ENCODE assay signal across 14 cellular contexts in the genomic region with DNA sequence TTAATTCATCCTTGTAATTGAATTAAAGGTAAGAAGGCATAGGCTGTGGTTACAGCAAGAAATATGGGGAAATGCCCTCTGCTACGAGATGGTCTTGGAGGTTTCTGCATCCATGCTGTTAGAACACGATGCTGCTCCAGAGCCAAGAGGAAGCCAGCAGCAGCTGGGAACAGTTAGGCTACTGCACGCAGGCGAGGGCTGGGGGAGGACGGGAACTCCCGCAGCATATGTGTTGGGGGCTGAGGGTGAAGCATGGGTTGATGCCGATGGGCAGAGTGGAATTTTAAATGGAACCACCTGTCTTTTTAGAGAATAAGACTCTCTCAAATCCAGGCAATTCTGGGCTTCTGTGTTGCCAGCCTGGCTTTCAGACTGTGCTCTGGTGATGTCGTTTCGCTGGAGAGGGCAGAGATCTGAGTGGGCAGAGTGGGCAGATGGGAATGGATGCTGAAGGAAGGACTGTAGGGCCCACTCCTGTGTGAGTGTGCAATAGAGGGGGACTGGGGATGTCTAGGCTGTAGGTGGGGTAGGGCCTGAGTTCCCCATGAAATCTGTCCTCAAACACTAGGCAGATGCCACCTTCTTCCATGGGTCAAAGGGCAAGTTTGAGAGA.
DNase-seq lines count a peak whose midpoint lies in the region; ATAC-seq and TF ChIP-seq lines count a peak whose summit lies in the region.
"Had no signal": no experiment of that assay in that cellular context is flagged by ENCODE, and none has a peak within 500 bp of the region (broad histone marks: within the 10 kb centered on the region; RNA-seq: fewer than 3 reads in every experiment).

No MANE protein-coding gene starts in this region.

- intact Hi-C loops in thyroid gland (cut with DNase I) = no loop called here

- H2AFZ ChIP-seq in GM23338 = no peak overlapping the region

- H3K27me3 Mint-ChIP-seq in GM23338 (ENCODE audit: insufficient read depth, low read depth, poor library complexity) = no peaks in the 10 kb centered on the region

- no peaks in the 10 kb centered on the region for H3K79me2 ChIP-seq in GM23338 (replicated peaks; ENCODE audit: insufficient read depth)

- no peaks in the 10 kb centered on the region for H3K36me3 ChIP-seq in thyroid gland
- no peaks in the 10 kb centered on the region for H3K36me3 ChIP-seq in GM23338 (ENCODE audit: insufficient read depth)
- H3K36me3 ChIP-seq: left lung had no signal

- 67 to 72% methylated on average over 9 of the region's 9 CpGs for WGBS in thyroid gland, 2 donors

- DNase-seq in NCI-H1694 (lab: John Stamatoyannopoulos, UW) = peak; percentile 5
- DNase-seq in NCI-H1694 treated with DMSO at 0.1 percent for 48 hours (lab: John Stamatoyannopoulos, UW) = no peak
- peak; percentile 30 for DNase-seq in brain pericyte (ENCODE audit: low read depth, low spot score)
- DNase-seq in left kidney (ENCODE audit: low read depth, low spot score) = peak; percentile 61
- no peak for DNase-seq in thyroid gland
- no peak for DNase-seq in cerebellar cortex (ENCODE audit: low spot score)
- DNase-seq in GM23338 (ENCODE audit: low spot score) = no peak
- DNase-seq: 8988T; activated effector memory CD4-positive, alpha-beta T cell treated with anti-CD3 and anti-CD28 coated beads, Interleukin-2, amount 50 U/mL, for 16 hours; left lung; NCI-H748 treated with DMSO at 0.1 percent for 48 hours; stimulated activated CD4-positive, alpha-beta T cell treated with anti-CD3 and anti-CD28 coated beads, Interleukin-1b, Interleukin-23, amount 100 ng/mL, for 48 hours; stimulated activated naive B cell treated with anti-CD40 and anti-IgM and Interleukin-4, amounts not matched to agents 10 μg/mL and 1 μg/mL and 100 μg/mL, for 72 hours had no signal

- H3K27ac Mint-ChIP-seq in GM23338 = no peak overlapping the region

- TF ChIP-seq CTCF in thyroid gland (IDR thresholded peaks at IDR 0.05) (no peak), GM23338 (conservative IDR thresholded peaks at IDR 0.05; ENCODE audit: low read depth in 2 of 2) (no peak)

- peaks cover 15 to 19% of the 10 kb centered on the region in 2 donors for H3K4me1 ChIP-seq in thyroid gland
- no peaks in the 10 kb centered on the region; the same call in 1 of the 2 replicates for H3K4me1 ChIP-seq in GM23338 (ENCODE audit: insufficient read depth)
- H3K4me1 ChIP-seq: left lung had no signal

- no peaks in the 10 kb centered on the region for H3K9me3 ChIP-seq in thyroid gland
- H3K9me3 ChIP-seq: left lung had no signal

- no peak for TF ChIP-seq POLR2A in thyroid gland (IDR thresholded peaks at IDR 0.05)

- no peak overlapping the region for H3K4me3 ChIP-seq in thyroid gland (replicated peaks in 1 of 3)
- no peak overlapping the region for H3K4me3 ChIP-seq in GM23338
- H3K4me3 ChIP-seq: left lung had no signal

- no peaks in the 10 kb centered on the region; the same call in 1 of the 2 replicates for H4K20me1 ChIP-seq in GM23338 (replicated peaks; ENCODE audit: insufficient read depth)

- no peaks in the 10 kb centered on the region for H3K9me2 ChIP-seq in GM23338 (ENCODE audit: insufficient read depth)

- peaks cover 11% of the 10 kb centered on the region; the same call in 2 of the 3 replicates for H3K4me1 Mint-ChIP-seq in GM23338

- H3K27ac ChIP-seq in thyroid gland (peak overlapping the region; percentile 19 to 65 (median 42)), GM23338 (ENCODE audit: low read depth) (no peak overlapping the region)
- H3K27ac ChIP-seq: left lung had no signal

- ATAC-seq in HG03139 (IDR thresholded peaks at IDR 0.05; ENCODE audit: unreplicated experiment) (no peak), GM23338 (no peak)

- H3F3A ChIP-seq in GM23338 (replicated peaks; ENCODE audit: low read depth) = no peaks in the 10 kb centered on the region

- no peak overlapping the region for H3K4me3 Mint-ChIP-seq in GM23338
- H3K4me3 Mint-ChIP-seq: stimulated activated naive B cell treated with anti-CD40 and anti-IgM and Interleukin-4, amounts not matched to agents 10 μg/mL and 1 μg/mL and 100 μg/mL, for 72 hours had no signal

- H3K36me3 Mint-ChIP-seq in GM23338 (ENCODE audit: low read depth) = no peaks in the 10 kb centered on the region
- H3K36me3 Mint-ChIP-seq: stimulated activated naive B cell treated with anti-CD40 and anti-IgM and Interleukin-4, amounts not matched to agents 10 μg/mL and 1 μg/mL and 100 μg/mL, for 72 hours had no signal

- H3K9me3 Mint-ChIP-seq in GM23338 = no peaks in the 10 kb centered on the region; the same call in 2 of the 3 replicates
- H3K9me3 Mint-ChIP-seq: stimulated activated naive B cell treated with anti-CD40 and anti-IgM and Interleukin-4, amounts not matched to agents 10 μg/mL and 1 μg/mL and 100 μg/mL, for 72 hours had no signal

- H3K27me3 ChIP-seq in thyroid gland = no peaks in the 10 kb centered on the region
- H3K27me3 ChIP-seq in GM23338 (ENCODE audit: insufficient read depth) = no peaks in the 10 kb centered on the region
- H3K27me3 ChIP-seq: left lung had no signal

- H3K4me2 ChIP-seq in GM23338 = no peak overlapping the region

TF ChIP-seq in GM23338, 12 proteins besides CTCF, POLR2A, EP300 and RAD21:
- TF ChIP-seq, protein P1, sequence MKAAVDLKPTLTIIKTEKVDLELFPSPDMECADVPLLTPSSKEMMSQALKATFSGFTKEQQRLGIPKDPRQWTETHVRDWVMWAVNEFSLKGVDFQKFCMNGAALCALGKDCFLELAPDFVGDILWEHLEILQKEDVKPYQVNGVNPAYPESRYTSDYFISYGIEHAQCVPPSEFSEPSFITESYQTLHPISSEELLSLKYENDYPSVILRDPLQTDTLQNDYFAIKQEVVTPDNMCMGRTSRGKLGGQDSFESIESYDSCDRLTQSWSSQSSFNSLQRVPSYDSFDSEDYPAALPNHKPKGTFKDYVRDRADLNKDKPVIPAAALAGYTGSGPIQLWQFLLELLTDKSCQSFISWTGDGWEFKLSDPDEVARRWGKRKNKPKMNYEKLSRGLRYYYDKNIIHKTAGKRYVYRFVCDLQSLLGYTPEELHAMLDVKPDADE (IDR thresholded peaks at IDR 0.05) = no peak
- TF ChIP-seq STAT1 (IDR thresholded peaks at IDR 0.05; ENCODE audit: unreplicated experiment) = no peak
- no peak for TF ChIP-seq POLR2AphosphoS5 (IDR thresholded peaks at IDR 0.05; ENCODE audit: low read depth)
- no peak for TF ChIP-seq EZH2 (IDR thresholded peaks at IDR 0.05; ENCODE audit: low read depth, unreplicated experiment)
- TF ChIP-seq, protein P2, sequence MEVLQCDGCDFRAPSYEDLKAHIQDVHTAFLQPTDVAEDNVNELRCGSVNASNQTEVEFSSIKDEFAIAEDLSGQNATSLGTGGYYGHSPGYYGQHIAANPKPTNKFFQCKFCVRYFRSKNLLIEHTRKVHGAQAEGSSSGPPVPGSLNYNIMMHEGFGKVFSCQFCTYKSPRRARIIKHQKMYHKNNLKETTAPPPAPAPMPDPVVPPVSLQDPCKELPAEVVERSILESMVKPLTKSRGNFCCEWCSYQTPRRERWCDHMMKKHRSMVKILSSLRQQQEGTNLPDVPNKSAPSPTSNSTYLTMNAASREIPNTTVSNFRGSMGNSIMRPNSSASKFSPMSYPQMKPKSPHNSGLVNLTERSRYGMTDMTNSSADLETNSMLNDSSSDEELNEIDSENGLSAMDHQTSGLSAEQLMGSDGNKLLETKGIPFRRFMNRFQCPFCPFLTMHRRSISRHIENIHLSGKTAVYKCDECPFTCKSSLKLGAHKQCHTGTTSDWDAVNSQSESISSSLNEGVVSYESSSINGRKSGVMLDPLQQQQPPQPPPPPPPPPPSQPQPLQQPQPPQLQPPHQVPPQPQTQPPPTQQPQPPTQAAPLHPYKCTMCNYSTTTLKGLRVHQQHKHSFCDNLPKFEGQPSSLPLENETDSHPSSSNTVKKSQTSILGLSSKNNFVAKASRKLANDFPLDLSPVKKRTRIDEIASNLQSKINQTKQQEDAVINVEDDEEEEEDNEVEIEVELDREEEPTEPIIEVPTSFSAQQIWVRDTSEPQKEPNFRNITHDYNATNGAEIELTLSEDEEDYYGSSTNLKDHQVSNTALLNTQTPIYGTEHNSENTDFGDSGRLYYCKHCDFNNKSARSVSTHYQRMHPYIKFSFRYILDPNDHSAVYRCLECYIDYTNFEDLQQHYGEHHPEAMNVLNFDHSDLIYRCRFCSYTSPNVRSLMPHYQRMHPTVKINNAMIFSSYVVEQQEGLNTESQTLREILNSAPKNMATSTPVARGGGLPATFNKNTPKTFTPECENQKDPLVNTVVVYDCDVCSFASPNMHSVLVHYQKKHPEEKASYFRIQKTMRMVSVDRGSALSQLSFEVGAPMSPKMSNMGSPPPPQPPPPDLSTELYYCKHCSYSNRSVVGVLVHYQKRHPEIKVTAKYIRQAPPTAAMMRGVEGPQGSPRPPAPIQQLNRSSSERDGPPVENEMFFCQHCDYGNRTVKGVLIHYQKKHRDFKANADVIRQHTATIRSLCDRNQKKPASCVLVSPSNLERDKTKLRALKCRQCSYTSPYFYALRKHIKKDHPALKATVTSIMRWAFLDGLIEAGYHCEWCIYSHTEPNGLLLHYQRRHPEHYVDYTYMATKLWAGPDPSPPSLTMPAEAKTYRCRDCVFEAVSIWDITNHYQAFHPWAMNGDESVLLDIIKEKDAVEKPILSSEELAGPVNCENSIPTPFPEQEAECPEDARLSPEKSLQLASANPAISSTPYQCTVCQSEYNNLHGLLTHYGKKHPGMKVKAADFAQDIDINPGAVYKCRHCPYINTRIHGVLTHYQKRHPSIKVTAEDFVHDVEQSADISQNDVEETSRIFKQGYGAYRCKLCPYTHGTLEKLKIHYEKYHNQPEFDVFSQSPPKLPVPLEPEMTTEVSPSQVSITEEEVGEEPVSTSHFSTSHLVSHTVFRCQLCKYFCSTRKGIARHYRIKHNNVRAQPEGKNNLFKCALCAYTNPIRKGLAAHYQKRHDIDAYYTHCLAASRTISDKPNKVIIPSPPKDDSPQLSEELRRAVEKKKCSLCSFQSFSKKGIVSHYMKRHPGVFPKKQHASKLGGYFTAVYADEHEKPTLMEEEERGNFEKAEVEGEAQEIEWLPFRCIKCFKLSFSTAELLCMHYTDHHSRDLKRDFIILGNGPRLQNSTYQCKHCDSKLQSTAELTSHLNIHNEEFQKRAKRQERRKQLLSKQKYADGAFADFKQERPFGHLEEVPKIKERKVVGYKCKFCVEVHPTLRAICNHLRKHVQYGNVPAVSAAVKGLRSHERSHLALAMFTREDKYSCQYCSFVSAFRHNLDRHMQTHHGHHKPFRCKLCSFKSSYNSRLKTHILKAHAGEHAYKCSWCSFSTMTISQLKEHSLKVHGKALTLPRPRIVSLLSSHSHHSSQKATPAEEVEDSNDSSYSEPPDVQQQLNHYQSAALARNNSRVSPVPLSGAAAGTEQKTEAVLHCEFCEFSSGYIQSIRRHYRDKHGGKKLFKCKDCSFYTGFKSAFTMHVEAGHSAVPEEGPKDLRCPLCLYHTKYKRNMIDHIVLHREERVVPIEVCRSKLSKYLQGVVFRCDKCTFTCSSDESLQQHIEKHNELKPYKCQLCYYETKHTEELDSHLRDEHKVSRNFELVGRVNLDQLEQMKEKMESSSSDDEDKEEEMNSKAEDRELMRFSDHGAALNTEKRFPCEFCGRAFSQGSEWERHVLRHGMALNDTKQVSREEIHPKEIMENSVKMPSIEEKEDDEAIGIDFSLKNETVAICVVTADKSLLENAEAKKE (CRISPR knock-in tag; IDR thresholded peaks at IDR 0.05) = no peak

Comparison
In these comparisons a context has a peak if more than half of its experiments do, and no peak if none do; other contexts are left out.
1. DNase-seq: peak in NCI-H1694 (single experiment), brain pericyte (single experiment) and left kidney (single experiment); none in NCI-H1694 treated with DMSO at 0.1 percent for 48 hours (single experiment), thyroid gland (0 of 2), cerebellar cortex (single experiment) and GM23338 (single experiment).